17 cellular contexts compared by ENCODE assay signal in the genomic region with DNA sequence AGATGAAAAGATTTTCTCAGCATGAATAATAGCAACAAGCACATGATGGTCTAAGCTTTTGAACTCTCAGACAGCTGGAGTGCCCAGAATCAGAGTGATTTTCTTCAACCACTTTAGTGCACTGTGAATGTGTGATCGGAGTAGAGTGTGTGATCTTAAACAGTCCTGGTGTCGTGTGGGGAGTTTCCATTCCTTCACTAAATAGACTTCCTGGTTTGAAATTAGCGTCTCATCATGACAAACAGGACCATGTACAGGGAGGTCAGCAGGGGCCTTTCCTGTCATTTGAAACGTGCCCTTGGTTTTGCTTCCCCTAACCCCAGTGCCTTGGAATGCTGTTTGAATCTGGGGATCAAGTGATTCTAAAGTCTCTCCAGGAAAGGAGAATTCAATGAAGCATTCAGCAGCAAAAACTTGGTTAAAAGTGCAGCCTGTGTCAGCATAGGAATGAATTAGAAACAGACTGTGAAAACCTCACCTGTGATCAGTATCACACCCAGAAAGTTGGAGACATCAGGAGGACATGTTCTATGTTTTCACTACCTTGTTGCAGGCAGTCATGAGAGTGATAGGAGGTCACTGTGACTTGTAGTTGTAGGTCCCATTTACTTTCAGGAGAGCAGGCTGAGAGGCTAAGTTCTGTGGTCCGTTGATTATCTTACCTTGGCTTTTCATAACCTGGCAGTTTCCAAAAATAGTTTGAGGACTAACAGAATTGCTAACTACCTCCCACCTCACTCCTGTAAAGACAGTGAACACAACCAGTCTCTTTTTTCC.
DNase-seq lines count a peak whose midpoint lies in the region; ATAC-seq and TF ChIP-seq lines count a peak whose summit lies in the region.
"Had no signal": no experiment of that assay in that cellular context is flagged by ENCODE, and none has a peak within 500 bp of the region (broad histone marks: within the 10 kb centered on the region; RNA-seq: fewer than 3 reads in every experiment).

No MANE protein-coding gene starts in this region.

- CTCF ChIA-PET in A673 (lab: Charles Lee), result no interaction called here

- H3K9me3 ChIP-seq in A673 (ENCODE audit: low read depth, low read length, poor library complexity, severe bottlenecking), result no peaks in the 10 kb centered on the region
- no peaks in the 10 kb centered on the region for H3K9me3 ChIP-seq in HAP-1
- H3K9me3 ChIP-seq: upper lobe of left lung had no signal

- POLR2A ChIA-PET in A673 (lab: Charles Lee; ENCODE audit: low non-redundant PET), result no interaction called here

- H3K4me1 ChIP-seq in A673 (ENCODE audit: insufficient read depth, low read length, poor library complexity, severe bottlenecking) (peaks cover 65% of the 10 kb centered on the region), HAP-1 (no peaks in the 10 kb centered on the region)
- H3K4me1 ChIP-seq: upper lobe of left lung had no signal

- in situ Hi-C loops in HAP-1 (cut with MboI; ENCODE audit: low sequenced_read_pairs), result loop anchor here (25.0 kb wide), 1 partner anchor 468 kb away; no protein-coding TSS in a partner anchor

- TF ChIP-seq CTCF in A673 (conservative IDR thresholded peaks at IDR 0.05; ENCODE audit: low read depth, low read length), result no peak
- TF ChIP-seq CTCF in GM20000 (IDR thresholded peaks at IDR 0.05; ENCODE audit: extremely low read depth, missing control alignments), result no peak

- H3K4me1 Mint-ChIP-seq in stimulated activated naive CD8-positive, alpha-beta T cell treated with anti-CD3 and anti-CD28 coated beads, Interleukin-15, amount 100 ng/mL, for 72 hours, result peaks cover 5% of the 10 kb centered on the region

- H3K4me3 ChIP-seq in A673 (ENCODE audit: low read depth, low read length, poor library complexity, severe bottlenecking) (no peak overlapping the region), HAP-1 (no peak overlapping the region)
- H3K4me3 ChIP-seq: upper lobe of left lung had no signal

- intact Hi-C loops in A673 (cut with micrococcal nuclease; ENCODE audit: unreplicated experiment), result no loop called here

- peak; percentile 67 for ATAC-seq in HG03520 (IDR thresholded peaks at IDR 0.05; ENCODE audit: unreplicated experiment)
- ATAC-seq in HG03139 (IDR thresholded peaks at IDR 0.05; ENCODE audit: unreplicated experiment), result no peak
- ATAC-seq in stimulated activated naive CD8-positive, alpha-beta T cell treated with anti-CD3 and anti-CD28 coated beads, Interleukin-15, amount 100 ng/mL, for 72 hours, result no peak

- H3K36me3 ChIP-seq in A673 (ENCODE audit: insufficient read depth, low read length, poor library complexity, severe bottlenecking) (no peaks in the 10 kb centered on the region), HAP-1 (replicated peaks) (no peaks in the 10 kb centered on the region)
- H3K36me3 ChIP-seq: upper lobe of left lung had no signal

- TSS peak; percentile 12 for BruUV-seq in A673 (replicated peaks; lab: Mats Ljungman, UMichigan)

- H3K9me3 Mint-ChIP-seq in stimulated activated naive CD8-positive, alpha-beta T cell treated with anti-CD3 and anti-CD28 coated beads, Interleukin-15, amount 100 ng/mL, for 72 hours, result no peaks in the 10 kb centered on the region
- H3K9me3 Mint-ChIP-seq: activated T-helper 1 cell treated with anti-CD3 and anti-CD28 coated beads, Interleukin-12 subunit alpha, Interleukin-12 subunit beta, Interleukin-2, Interleukin-4 antibody, amounts not matched to agents 30 ng/mL and 10 ng/mL and 1 ng/mL, durations not matched to agents 14 hours and 24 hours and 36 hours had no signal

- H3K4me3 Mint-ChIP-seq in stimulated activated naive CD8-positive, alpha-beta T cell treated with anti-CD3 and anti-CD28 coated beads, Interleukin-15, amount 100 ng/mL, for 72 hours, result no peak overlapping the region
- H3K4me3 Mint-ChIP-seq: activated T-helper 1 cell treated with anti-CD3 and anti-CD28 coated beads, Interleukin-12 subunit alpha, Interleukin-12 subunit beta, Interleukin-2, Interleukin-4 antibody, amounts not matched to agents 30 ng/mL and 10 ng/mL and 1 ng/mL, durations not matched to agents 14 hours and 24 hours and 36 hours had no signal

- DNase-seq in A673 (ENCODE audit: low spot score) (peak; percentile 63), GM20000 (ENCODE audit: low spot score) (peak; percentile 10), kidney tubule cell (ENCODE audit: low spot score) (peak; percentile 39), CD1c-positive myeloid dendritic cell (ENCODE audit: extremely low spot score) (no peak), HAP-1 (ENCODE audit: low spot score in 2 of 2) (no peak)
- no peak for DNase-seq in stimulated activated naive CD8-positive, alpha-beta T cell treated with anti-CD3 and anti-CD28 coated beads, Interleukin-15, amount 100 ng/mL, for 72 hours
- DNase-seq: ACHN; activated CD4-positive, alpha-beta T cell treated with anti-CD3 and anti-CD28 coated beads for 48 hours; Calu3; effector CD8-positive, alpha-beta T cell; kidney; NCI-H345; T-helper 2 cell; upper lobe of left lung had no signal

- peak overlapping the region; percentile 67 for H3K27ac ChIP-seq in A673 (ENCODE audit: low read depth, low read length, poor library complexity, severe bottlenecking)
- H3K27ac ChIP-seq: upper lobe of left lung had no signal

- no peak overlapping the region for H3K27ac Mint-ChIP-seq in stimulated activated naive CD8-positive, alpha-beta T cell treated with anti-CD3 and anti-CD28 coated beads, Interleukin-15, amount 100 ng/mL, for 72 hours
- H3K27ac Mint-ChIP-seq: activated T-helper 1 cell treated with anti-CD3 and anti-CD28 coated beads, Interleukin-12 subunit alpha, Interleukin-12 subunit beta, Interleukin-2, Interleukin-4 antibody, amounts not matched to agents 30 ng/mL and 10 ng/mL and 1 ng/mL, durations not matched to agents 14 hours and 24 hours and 36 hours had no signal

- no peaks in the 10 kb centered on the region for H3K27me3 ChIP-seq in A673 (replicated peaks; ENCODE audit: insufficient read depth, low read depth, low read length, poor library complexity)
- H3K27me3 ChIP-seq in HAP-1 (ENCODE audit: low read depth), result peaks cover 38% of the 10 kb centered on the region
- H3K27me3 ChIP-seq: upper lobe of left lung had no signal

- H3K27me3 Mint-ChIP-seq in stimulated activated naive CD8-positive, alpha-beta T cell treated with anti-CD3 and anti-CD28 coated beads, Interleukin-15, amount 100 ng/mL, for 72 hours, result peaks cover 19% of the 10 kb centered on the region

Comparison
In these comparisons a context has a peak if more than half of its experiments do, and no peak if none do; other contexts are left out.
1. DNase-seq: peak in A673 (single experiment), GM20000 (single experiment) and kidney tubule cell (single experiment); none in CD1c-positive myeloid dendritic cell (single experiment), HAP-1 (0 of 2) and stimulated activated naive CD8-positive, alpha-beta T cell treated with anti-CD3 and anti-CD28 coated beads, Interleukin-15, amount 100 ng/mL, for 72 hours (0 of 2).